Comparison of ENCODE assay signal across 11 cellular contexts in the genomic region with DNA sequence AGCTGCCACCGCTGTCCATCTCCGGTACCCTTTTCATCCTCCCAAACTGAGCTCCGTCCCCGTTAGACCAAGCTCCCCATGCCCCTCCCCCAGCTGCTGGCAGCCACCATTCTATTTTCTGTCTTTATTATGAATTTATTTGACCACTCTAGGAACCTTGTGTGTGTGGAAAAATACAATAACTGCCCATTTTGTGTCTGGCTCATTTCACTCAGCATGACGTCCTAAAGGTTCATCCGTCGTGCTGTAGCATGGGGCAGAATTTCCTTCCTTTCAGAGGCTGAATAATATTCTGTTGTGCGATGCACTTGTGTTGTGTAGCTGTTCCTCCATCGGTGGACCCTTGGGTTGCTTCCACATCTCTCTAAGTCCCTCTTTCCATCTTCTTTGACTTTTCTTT.
A peak's percentile ranks its signal among the peaks of the same experiment; 100 is the strongest.
DNase-seq lines count a peak whose midpoint lies in the region; ATAC-seq and TF ChIP-seq lines count a peak whose summit lies in the region.
"Had no signal": no experiment of that assay in that cellular context is flagged by ENCODE, and none has a peak within 500 bp of the region (broad histone marks: within the 10 kb centered on the region; RNA-seq: fewer than 3 reads in every experiment).

No MANE protein-coding gene starts in this region.

- intact Hi-C loops in A673 (cut with micrococcal nuclease; ENCODE audit: unreplicated experiment) = no loop called here

- H3K27me3 ChIP-seq in A673 (replicated peaks; ENCODE audit: insufficient read depth, low read depth, low read length, poor library complexity) (no peaks in the 10 kb centered on the region), DOHH2 (ENCODE audit: control insufficient read depth, low read length) (no peaks in the 10 kb centered on the region)

- H3K27ac Mint-ChIP-seq in activated naive CD8-positive, alpha-beta T cell treated with anti-CD3 and anti-CD28 coated beads for 36 hours = peak overlapping the region; percentile 91
- peak overlapping the region; percentile 64 to 65 for H3K27ac Mint-ChIP-seq in natural killer cell treated with Interleukin-12 subunit alpha and Interleukin-12 subunit beta and Interleukin-15 and Interleukin-18, amount 100 ng/mL, for 72 hours
- no peak overlapping the region for H3K27ac Mint-ChIP-seq in type B pancreatic cell

- CTCF ChIA-PET in A673 (lab: Charles Lee) = no interaction called here

- H4K20me1 ChIP-seq in DOHH2 (ENCODE audit: control insufficient read depth, insufficient read depth, low read depth, low read length) = no peaks in the 10 kb centered on the region

- peaks cover 19% of the 10 kb centered on the region for H3K36me3 Mint-ChIP-seq in activated naive CD8-positive, alpha-beta T cell treated with anti-CD3 and anti-CD28 coated beads for 36 hours
- no peaks in the 10 kb centered on the region for H3K36me3 Mint-ChIP-seq in natural killer cell treated with Interleukin-12 subunit alpha and Interleukin-12 subunit beta and Interleukin-15 and Interleukin-18, amount 100 ng/mL, for 72 hours
- peaks cover 8% of the 10 kb centered on the region for H3K36me3 Mint-ChIP-seq in type B pancreatic cell

- H3K4me3 ChIP-seq in A673 (ENCODE audit: low read depth, low read length, poor library complexity, severe bottlenecking) (no peak overlapping the region), DOHH2 (ENCODE audit: low read length) (no peak overlapping the region)

- H3K4me3 Mint-ChIP-seq in activated naive CD8-positive, alpha-beta T cell treated with anti-CD3 and anti-CD28 coated beads for 36 hours = peak overlapping the region; percentile 91
- H3K4me3 Mint-ChIP-seq in natural killer cell treated with Interleukin-12 subunit alpha and Interleukin-12 subunit beta and Interleukin-15 and Interleukin-18, amount 100 ng/mL, for 72 hours = peak overlapping the region; percentile 81
- no peak overlapping the region for H3K4me3 Mint-ChIP-seq in type B pancreatic cell

- H3K9me3 ChIP-seq in A673 (ENCODE audit: low read depth, low read length, poor library complexity, severe bottlenecking) (no peaks in the 10 kb centered on the region), DOHH2 (ENCODE audit: control insufficient read depth, insufficient read depth, low read length) (no peaks in the 10 kb centered on the region)

- H3K4me2 ChIP-seq in DOHH2 (ENCODE audit: low read length) = peak overlapping the region; percentile 87

- H3K27me3 Mint-ChIP-seq in activated naive CD8-positive, alpha-beta T cell treated with anti-CD3 and anti-CD28 coated beads for 36 hours = no peaks in the 10 kb centered on the region
- H3K27me3 Mint-ChIP-seq in natural killer cell treated with Interleukin-12 subunit alpha and Interleukin-12 subunit beta and Interleukin-15 and Interleukin-18, amount 100 ng/mL, for 72 hours = no peaks in the 10 kb centered on the region
- no peaks in the 10 kb centered on the region for H3K27me3 Mint-ChIP-seq in type B pancreatic cell

- ATAC-seq in natural killer cell treated with Interleukin-12 subunit alpha and Interleukin-12 subunit beta and Interleukin-15 and Interleukin-18, amount 100 ng/mL, for 72 hours = no peak
- ATAC-seq in GM21526 (IDR thresholded peaks at IDR 0.05; ENCODE audit: low FRiP score, unreplicated experiment) (no peak), GM21423 (IDR thresholded peaks at IDR 0.05; ENCODE audit: unreplicated experiment) (no peak)

- H3K4me1 Mint-ChIP-seq in activated naive CD8-positive, alpha-beta T cell treated with anti-CD3 and anti-CD28 coated beads for 36 hours = peaks cover 83% of the 10 kb centered on the region
- H3K4me1 Mint-ChIP-seq in natural killer cell treated with Interleukin-12 subunit alpha and Interleukin-12 subunit beta and Interleukin-15 and Interleukin-18, amount 100 ng/mL, for 72 hours (ENCODE audit: low read depth in 2 of 2) = peaks cover 60 to 72% of the 10 kb centered on the region in 2 donors
- peaks cover 23% of the 10 kb centered on the region for H3K4me1 Mint-ChIP-seq in type B pancreatic cell (ENCODE audit: unreplicated experiment)

- POLR2A ChIA-PET in A673 (lab: Charles Lee; ENCODE audit: low non-redundant PET) = no interaction called here

- H3K79me2 ChIP-seq in DOHH2 (ENCODE audit: control insufficient read depth, low read length) = peaks cover 12% of the 10 kb centered on the region; the same call in 1 of the 2 replicates

- DNase-seq in A673 (ENCODE audit: low spot score) (no peak), type B pancreatic cell (ENCODE audit: extremely low spot score, unreplicated experiment) (no peak), foreskin melanocyte (no peak)
- DNase-seq in activated naive CD8-positive, alpha-beta T cell treated with anti-CD3 and anti-CD28 coated beads for 36 hours = no peak
- DNase-seq in natural killer cell treated with Interleukin-12 subunit alpha and Interleukin-12 subunit beta and Interleukin-15 and Interleukin-18, amount 100 ng/mL, for 72 hours (ENCODE audit: low spot score) = no peak
- DNase-seq: mesendoderm, NCI-H1092, NCI-H774 had no signal

- peak overlapping the region; percentile 7 for H3K27ac ChIP-seq in A673 (ENCODE audit: low read depth, low read length, poor library complexity, severe bottlenecking)
- no peak overlapping the region; the same call in 1 of the 2 replicates for H3K27ac ChIP-seq in DOHH2 (ENCODE audit: low read depth, low read length)

- H3F3A ChIP-seq in DOHH2 (ENCODE audit: control insufficient read depth, insufficient read depth) = peaks cover 11% of the 10 kb centered on the region

- no peak for TF ChIP-seq CTCF in A673 (conservative IDR thresholded peaks at IDR 0.05; ENCODE audit: low read depth, low read length)
- no peak for TF ChIP-seq CTCF in DOHH2 (IDR thresholded peaks at IDR 0.05; ENCODE audit: low read depth, low read length, poor library complexity, severe bottlenecking)
- no peak for TF ChIP-seq CTCF in type B pancreatic cell (conservative IDR thresholded peaks at IDR 0.05)

- peaks cover 16% of the 10 kb centered on the region for H3K4me1 ChIP-seq in A673 (ENCODE audit: insufficient read depth, low read length, poor library complexity, severe bottlenecking)
- H3K4me1 ChIP-seq in DOHH2 (ENCODE audit: control insufficient read depth, low read length) = peaks cover 60% of the 10 kb centered on the region

- H3K9me2 ChIP-seq in DOHH2 (replicated peaks; ENCODE audit: control insufficient read depth, low read length) = no peaks in the 10 kb centered on the region

- H3K36me3 ChIP-seq in A673 (ENCODE audit: insufficient read depth, low read length, poor library complexity, severe bottlenecking) (peaks cover 10% of the 10 kb centered on the region), DOHH2 (ENCODE audit: control insufficient read depth, low read length) (peaks cover 10% of the 10 kb centered on the region)

- H3K9me3 Mint-ChIP-seq in activated naive CD8-positive, alpha-beta T cell treated with anti-CD3 and anti-CD28 coated beads for 36 hours = no peaks in the 10 kb centered on the region
- H3K9me3 Mint-ChIP-seq in natural killer cell treated with Interleukin-12 subunit alpha and Interleukin-12 subunit beta and Interleukin-15 and Interleukin-18, amount 100 ng/mL, for 72 hours = no peaks in the 10 kb centered on the region
- no peaks in the 10 kb centered on the region for H3K9me3 Mint-ChIP-seq in type B pancreatic cell

- no TSS peak for BruUV-seq in A673 (replicated peaks; lab: Mats Ljungman, UMichigan)
